Comparison of ENCODE assay signal across 12 cellular contexts in genomic region chr9:94780516-94780950, GRCh38. TPM values are rescaled to one million over a fixed set of nuclear protein-coding genes. Genes with fewer than 3 reads are reported as not detected.
DNase-seq lines count a peak whose midpoint lies in the region; ATAC-seq and TF ChIP-seq lines count a peak whose summit lies in the region.
"Had no signal": no experiment of that assay in that cellular context is flagged by ENCODE, and none has a peak within 500 bp of the region (broad histone marks: within the 10 kb centered on the region; RNA-seq: fewer than 3 reads in every experiment).

No MANE protein-coding gene starts in this region.

- H3K9ac ChIP-seq in endodermal cell (ENCODE audit: extremely low read depth, low read length, poor library complexity, severe bottlenecking) = no peak overlapping the region

- TF ChIP-seq CTCF in activated CD8-positive, alpha-beta T cell treated with anti-CD3 and anti-CD28 coated beads for 36 hours (IDR thresholded peaks at IDR 0.05) = no peak
- no peak for TF ChIP-seq CTCF in activated B cell treated with CpG ODN at 0.5 μM for 24 hours (IDR thresholded peaks at IDR 0.05)
- no peak for TF ChIP-seq CTCF in heart left ventricle (IDR thresholded peaks at IDR 0.05)
- TF ChIP-seq CTCF in endodermal cell (conservative IDR thresholded peaks at IDR 0.05) = no peak

- no peak overlapping the region for H3K4me3 Mint-ChIP-seq in activated CD8-positive, alpha-beta T cell treated with anti-CD3 and anti-CD28 coated beads for 36 hours
- no peak overlapping the region for H3K4me3 Mint-ChIP-seq in activated CD8-positive, alpha-beta T cell treated with anti-CD3 and anti-CD28 coated beads, Interleukin-2, amount 10 ng/mL, durations not matched to agents 7 days and 5 days
- no peak overlapping the region for H3K4me3 Mint-ChIP-seq in activated B cell treated with CpG ODN at 0.5 μM for 24 hours
- H3K4me3 Mint-ChIP-seq in endodermal cell = no peak overlapping the region
- H3K4me3 Mint-ChIP-seq: T-helper 17 cell had no signal

- H3K27ac ChIP-seq in heart left ventricle (peak overlapping the region; percentile 26 to 90 (median 79)), endodermal cell (ENCODE audit: low read depth, low read length) (no peak overlapping the region)

- H3K27me3 ChIP-seq in heart left ventricle (no peaks in the 10 kb centered on the region), endodermal cell (ENCODE audit: control insufficient read depth, insufficient read depth, low read length, poor library complexity, severe bottlenecking) (no peaks in the 10 kb centered on the region)

- POLR2A ChIA-PET in activated CD8-positive, alpha-beta T cell treated with anti-CD3 and anti-CD28 coated beads for 36 hours (lab: Charles Lee) = interaction anchor here (1.0 kb wide), 1 partner anchor 22 kb away, joined by 3 read pairs; no protein-coding TSS in a partner anchor
- POLR2A ChIA-PET in activated CD8-positive, alpha-beta T cell treated with anti-CD3 and anti-CD28 coated beads, Interleukin-2, amount 10 ng/mL, durations not matched to agents 7 days and 5 days (lab: Charles Lee) = no interaction called here
- POLR2A ChIA-PET in activated B cell treated with CpG ODN at 0.5 μM for 24 hours (lab: Charles Lee) = no interaction called here

- no peaks in the 10 kb centered on the region for H3K36me3 ChIP-seq in heart left ventricle
- H3K36me3 ChIP-seq in endodermal cell (ENCODE audit: control insufficient read depth, insufficient read depth, low read length) = peaks cover 6% of the 10 kb centered on the region

- CTCF ChIA-PET in activated CD8-positive, alpha-beta T cell treated with anti-CD3 and anti-CD28 coated beads for 36 hours (lab: Charles Lee) = interaction anchor here (0.6 to 3.9 kb wide), 9 partner anchors 14 to 388 kb away, joined by 3 to 14 read pairs (median 4); partner anchors contain the start of gene AOPEP
- CTCF ChIA-PET in activated CD8-positive, alpha-beta T cell treated with anti-CD3 and anti-CD28 coated beads, Interleukin-2, amount 10 ng/mL, durations not matched to agents 7 days and 5 days (lab: Charles Lee) = interaction anchor here (1.2 to 1.5 kb wide), 2 partner anchors 99 to 137 kb away, joined by 4 to 5 read pairs; no protein-coding TSS in a partner anchor
- CTCF ChIA-PET in activated B cell treated with CpG ODN at 0.5 μM for 24 hours (lab: Charles Lee) = interaction anchor here (1.2 to 1.8 kb wide), 3 partner anchors 99 to 350 kb away, joined by 4 to 7 read pairs (median 5); no protein-coding TSS in a partner anchor

- H3K4me1 ChIP-seq in heart left ventricle (peaks cover 0 to 34% (median 19%) of the 10 kb centered on the region in 12 donors), endodermal cell (ENCODE audit: control insufficient read depth, insufficient read depth, low read length) (no peaks in the 10 kb centered on the region)

- H3K4me1 Mint-ChIP-seq in activated CD8-positive, alpha-beta T cell treated with anti-CD3 and anti-CD28 coated beads for 36 hours (ENCODE audit: low read depth) = peaks cover 6% of the 10 kb centered on the region
- no peaks in the 10 kb centered on the region for H3K4me1 Mint-ChIP-seq in activated CD8-positive, alpha-beta T cell treated with anti-CD3 and anti-CD28 coated beads, Interleukin-2, amount 10 ng/mL, durations not matched to agents 7 days and 5 days (ENCODE audit: low read depth)
- H3K4me1 Mint-ChIP-seq in activated B cell treated with CpG ODN at 0.5 μM for 24 hours (peaks cover 7% of the 10 kb centered on the region), endodermal cell (peaks cover under 1% of the 10 kb centered on the region)

- peak; percentile 39 for DNase-seq in activated CD8-positive, alpha-beta T cell treated with anti-CD3 and anti-CD28 coated beads for 36 hours
- DNase-seq in activated CD8-positive, alpha-beta T cell treated with anti-CD3 and anti-CD28 coated beads, Interleukin-2, amount 10 ng/mL, durations not matched to agents 7 days and 5 days = no peak
- DNase-seq in activated B cell treated with CpG ODN at 0.5 μM for 24 hours (no peak), heart left ventricle (peak; percentile 66 to 85 (median 72)), mesenteric fat pad (ENCODE audit: low spot score) (no peak), endodermal cell (no peak), superior temporal gyrus (ENCODE audit: extremely low spot score) (no peak)
- peak; percentile 14 to 15 for DNase-seq in stimulated activated CD4-positive, alpha-beta T cell treated with anti-CD3 and anti-CD28 coated beads, Interleukin-4, amount 100 ng/mL, for 48 hours (ENCODE audit: low read depth in 2 of 2)
- DNase-seq: midbrain, NCI-H187, T-helper 17 cell had no signal

- no peaks in the 10 kb centered on the region for H3K27me3 Mint-ChIP-seq in activated CD8-positive, alpha-beta T cell treated with anti-CD3 and anti-CD28 coated beads for 36 hours
- H3K27me3 Mint-ChIP-seq in activated CD8-positive, alpha-beta T cell treated with anti-CD3 and anti-CD28 coated beads, Interleukin-2, amount 10 ng/mL, durations not matched to agents 7 days and 5 days (ENCODE audit: low read depth) = no peaks in the 10 kb centered on the region
- H3K27me3 Mint-ChIP-seq in activated B cell treated with CpG ODN at 0.5 μM for 24 hours = no peaks in the 10 kb centered on the region
- no peaks in the 10 kb centered on the region for H3K27me3 Mint-ChIP-seq in endodermal cell (ENCODE audit: insufficient read depth)
- H3K27me3 Mint-ChIP-seq: T-helper 17 cell had no signal

- no peaks in the 10 kb centered on the region for H3K9me3 Mint-ChIP-seq in activated CD8-positive, alpha-beta T cell treated with anti-CD3 and anti-CD28 coated beads for 36 hours
- no peaks in the 10 kb centered on the region for H3K9me3 Mint-ChIP-seq in activated CD8-positive, alpha-beta T cell treated with anti-CD3 and anti-CD28 coated beads, Interleukin-2, amount 10 ng/mL, durations not matched to agents 7 days and 5 days (ENCODE audit: insufficient read depth)
- H3K9me3 Mint-ChIP-seq in activated B cell treated with CpG ODN at 0.5 μM for 24 hours = no peaks in the 10 kb centered on the region
- H3K9me3 Mint-ChIP-seq in endodermal cell = no peaks in the 10 kb centered on the region

- intact Hi-C loops in activated CD8-positive, alpha-beta T cell treated with anti-CD3 and anti-CD28 coated beads for 36 hours (cut with micrococcal nuclease) = no loop called here
- intact Hi-C loops in activated B cell treated with CpG ODN at 0.5 μM for 24 hours (cut with micrococcal nuclease) (loop anchor here (10.0 kb wide), 1 partner anchor 1434 kb away; no protein-coding TSS in a partner anchor), heart left ventricle (cut with DNase I) (loop anchor here in 9 of 10 donors (1.0 to 10.0 kb wide), 14 partner anchors 54 to 352 kb away; partner anchors contain the start of gene AOPEP (in 1 of the 9))

- TF ChIP-seq POLR2A in heart left ventricle (IDR thresholded peaks at IDR 0.05) = peak in 1 of 2 donors; percentile 37

- H3K4me3 ChIP-seq in heart left ventricle (no peak overlapping the region), endodermal cell (ENCODE audit: low read length) (no peak overlapping the region)

- peak; percentile 34 for ATAC-seq in activated CD8-positive, alpha-beta T cell treated with anti-CD3 and anti-CD28 coated beads for 36 hours
- no peak for ATAC-seq in activated CD8-positive, alpha-beta T cell treated with anti-CD3 and anti-CD28 coated beads, Interleukin-2, amount 10 ng/mL, durations not matched to agents 7 days and 5 days
- peak; percentile 69 for ATAC-seq in activated B cell treated with CpG ODN at 0.5 μM for 24 hours (ENCODE audit: low read depth)
- peak; percentile 81 to 88 (median 84) for ATAC-seq in heart left ventricle
- ATAC-seq: sciatic nerve, T-helper 17 cell had no signal

- H3K36me3 Mint-ChIP-seq in activated CD8-positive, alpha-beta T cell treated with anti-CD3 and anti-CD28 coated beads for 36 hours (ENCODE audit: low read depth) = no peaks in the 10 kb centered on the region
- H3K36me3 Mint-ChIP-seq in activated CD8-positive, alpha-beta T cell treated with anti-CD3 and anti-CD28 coated beads, Interleukin-2, amount 10 ng/mL, durations not matched to agents 7 days and 5 days (ENCODE audit: low read depth) = no peaks in the 10 kb centered on the region
- H3K36me3 Mint-ChIP-seq in activated B cell treated with CpG ODN at 0.5 μM for 24 hours (ENCODE audit: low read depth) = peaks cover 2% of the 10 kb centered on the region
- peaks cover 7% of the 10 kb centered on the region for H3K36me3 Mint-ChIP-seq in endodermal cell (ENCODE audit: low read depth)

- WGBS in heart left ventricle, 4 donors = 15 to 38% (median 23%) methylated on average over 5 of the region's 5 CpGs
- 96 to 97% methylated on average over 5 of the region's 5 CpGs for WGBS in endodermal cell (ENCODE audit: insufficient coverage in 1 of 2, insufficient read length in 1 of 2), 2 experiments

- H3K27ac Mint-ChIP-seq in activated CD8-positive, alpha-beta T cell treated with anti-CD3 and anti-CD28 coated beads for 36 hours = no peak overlapping the region
- H3K27ac Mint-ChIP-seq in activated CD8-positive, alpha-beta T cell treated with anti-CD3 and anti-CD28 coated beads, Interleukin-2, amount 10 ng/mL, durations not matched to agents 7 days and 5 days = no peak overlapping the region
- H3K27ac Mint-ChIP-seq in activated B cell treated with CpG ODN at 0.5 μM for 24 hours (peak overlapping the region; percentile 73), endodermal cell (no peak overlapping the region)
- H3K27ac Mint-ChIP-seq: T-helper 17 cell had no signal

- no peaks in the 10 kb centered on the region for H3K9me3 ChIP-seq in heart left ventricle
- no peaks in the 10 kb centered on the region for H3K9me3 ChIP-seq in endodermal cell (ENCODE audit: control insufficient read depth, low read length)

RNA-seq across cellular contexts. Expression of gene AOPEP, which starts 54.0 kb away (rescaled TPM):
- total RNA-seq in activated CD8-positive, alpha-beta T cell treated with anti-CD3 and anti-CD28 coated beads for 36 hours = 1 to 10 TPM; 7.1 to 8.7 TPM
- total RNA-seq in activated CD8-positive, alpha-beta T cell treated with anti-CD3 and anti-CD28 coated beads, Interleukin-2, amount 10 ng/mL, durations not matched to agents 7 days and 5 days = 1 to 10 TPM; 7.2 to 8.9 TPM
- total RNA-seq in activated B cell treated with CpG ODN at 0.5 μM for 24 hours = 16.8 and 20.4 TPM in 2 replicates
- total RNA-seq in heart left ventricle = 100 to 1,000 TPM; 123 to 310 (median 185) TPM
- 100 to 1,000 TPM; 105 to 252 TPM for polyA plus RNA-seq in heart left ventricle
- 28.7 TPM for total RNA-seq in mesenteric fat pad
- 10 to 100 TPM; 23.4 to 33.7 TPM for total RNA-seq in endodermal cell
- polyA plus RNA-seq in endodermal cell (2013, experiment 1 of 2) = 14.4 TPM
- polyA plus RNA-seq in endodermal cell (2013, experiment 2 of 2) = 15.6 TPM

Comparison
In these comparisons a context has a peak if more than half of its experiments do, and no peak if none do; other contexts are left out.
1. DNase-seq: peak in activated CD8-positive, alpha-beta T cell treated with anti-CD3 and anti-CD28 coated beads for 36 hours (single experiment), heart left ventricle (5 of 5) and stimulated activated CD4-positive, alpha-beta T cell treated with anti-CD3 and anti-CD28 coated beads, Interleukin-4, amount 100 ng/mL, for 48 hours (2 of 2); none in activated CD8-positive, alpha-beta T cell treated with anti-CD3 and anti-CD28 coated beads, Interleukin-2, amount 10 ng/mL, durations not matched to agents 7 days and 5 days (single experiment), activated B cell treated with CpG ODN at 0.5 μM for 24 hours (single experiment), mesenteric fat pad (single experiment), endodermal cell (single experiment) and superior temporal gyrus (single experiment).